ENCODE assay signal across 8 cellular contexts in the genomic region with DNA sequence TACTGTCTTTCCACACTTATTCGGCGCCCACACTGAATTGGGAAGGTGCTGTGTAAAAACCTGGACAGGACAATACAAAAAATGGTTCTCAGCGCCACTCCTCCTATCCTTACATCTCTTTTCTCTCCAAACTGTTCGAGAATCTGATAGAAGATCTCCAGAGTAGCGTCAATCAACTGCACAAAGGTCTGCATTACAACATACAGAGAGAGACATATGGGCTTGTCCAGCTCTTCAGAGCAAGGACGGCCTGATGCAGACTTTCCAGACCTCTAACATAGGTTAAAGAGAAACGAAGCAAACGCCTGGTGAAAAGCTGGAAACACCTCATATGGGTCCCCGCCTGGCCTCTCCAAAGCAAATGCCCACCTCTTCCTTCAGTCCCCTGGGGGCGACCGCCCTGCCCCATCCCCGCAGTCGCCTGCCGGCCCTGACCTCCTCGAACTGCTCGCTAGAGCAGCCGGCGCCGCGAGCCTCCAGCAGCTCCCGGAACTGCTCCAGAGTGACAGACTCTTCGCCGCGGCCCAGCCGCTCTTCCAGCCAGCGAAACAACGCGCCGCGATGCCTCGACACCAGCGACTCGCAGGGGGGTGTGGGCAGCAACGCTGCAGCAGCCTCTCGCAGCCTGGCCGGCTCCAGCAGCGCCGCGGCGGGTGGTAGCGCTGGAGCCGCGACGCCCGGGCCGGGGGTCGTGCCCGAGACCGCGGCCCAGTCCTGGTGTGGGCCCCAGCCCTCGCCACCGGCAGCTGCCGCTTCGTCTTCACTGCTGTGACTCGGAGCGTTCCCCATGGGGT. TPM values are rescaled to one million over a fixed set of nuclear protein-coding genes. Genes with fewer than 3 reads are reported as not detected.
DNase-seq lines count a peak whose midpoint lies in the region; ATAC-seq lines count a peak whose summit lies in the region.

No MANE protein-coding gene starts in this region.

- H3K4me1 ChIP-seq in duodenal mucosa (ENCODE audit: control insufficient read depth in 1 of 2, insufficient read depth in 2 of 2, low read length in 2 of 2) (peaks cover 49 to 51% of the 10 kb centered on the region in 2 donors), mesodermal cell (ENCODE audit: control insufficient read depth, insufficient read depth, low read length, poor library complexity, severe bottlenecking) (peaks cover 5% of the 10 kb centered on the region)

- H3K27me3 ChIP-seq in duodenal mucosa (ENCODE audit: control insufficient read depth in 1 of 2, insufficient read depth in 2 of 2, low read length in 2 of 2): no peaks in the 10 kb centered on the region

- WGBS in mesodermal cell (ENCODE audit: insufficient coverage in 2 of 2), 2 experiments: 5 to 6% methylated on average over 54 to 56 of the region's 56 CpGs

- H3K9me3 ChIP-seq in duodenal mucosa (ENCODE audit: control insufficient read depth in 1 of 2, low read length in 2 of 2) (no peaks in the 10 kb centered on the region), mesodermal cell (ENCODE audit: control insufficient read depth, low read length) (no peaks in the 10 kb centered on the region)

- no peaks in the 10 kb centered on the region for H3K9me3 Mint-ChIP-seq in stimulated activated naive CD8-positive, alpha-beta T cell treated with anti-CD3 and anti-CD28 coated beads, Interleukin-15, Interleukin-2, amounts not matched to agents 100 ng/mL and 50 ng/mL, for 24 hours

- H3K4me3 ChIP-seq in duodenal mucosa (ENCODE audit: low read depth in 1 of 2, low read length in 2 of 2) (peak overlapping the region; percentile 91 to 97), mesodermal cell (ENCODE audit: extremely low read depth, insufficient read depth, low read length, poor library complexity, severe bottlenecking) (peak overlapping the region; percentile 99)

- H3K27ac ChIP-seq in duodenal mucosa (ENCODE audit: low read depth, low read length) (peak overlapping the region; percentile 82), mesodermal cell (ENCODE audit: low read depth, low read length, severe bottlenecking) (peak overlapping the region; percentile 99)

- peak; percentile 19 for ATAC-seq in HG03139 (IDR thresholded peaks at IDR 0.05; ENCODE audit: unreplicated experiment)

- H3K4me3 Mint-ChIP-seq in stimulated activated naive CD8-positive, alpha-beta T cell treated with anti-CD3 and anti-CD28 coated beads, Interleukin-15, Interleukin-2, amounts not matched to agents 100 ng/mL and 50 ng/mL, for 24 hours: peak overlapping the region; percentile 96

- peak; percentile 80 for DNase-seq in activated effector memory CD4-positive, alpha-beta T cell treated with anti-CD3 and anti-CD28 coated beads, Interleukin-2, amount 50 U/mL, for 16 hours
- DNase-seq in activated effector memory CD4-positive, alpha-beta T cell treated with Interleukin-2 at 50 U/mL for 16 hours: no peak
- peak; percentile 53 for DNase-seq in UCSD-AML1 (lab: John Stamatoyannopoulos, UW; ENCODE audit: unreplicated experiment)
- DNase-seq in medulla oblongata (ENCODE audit: extremely low spot score): no peak

- peaks cover 0 to 3% of the 10 kb centered on the region in 2 donors for H3K36me3 ChIP-seq in duodenal mucosa (ENCODE audit: control insufficient read depth in 1 of 2, insufficient read depth in 2 of 2, low read length in 2 of 2)
- no peaks in the 10 kb centered on the region for H3K36me3 ChIP-seq in mesodermal cell (ENCODE audit: control insufficient read depth, insufficient read depth, low read length)

- H3K27me3 Mint-ChIP-seq in stimulated activated naive CD8-positive, alpha-beta T cell treated with anti-CD3 and anti-CD28 coated beads, Interleukin-15, Interleukin-2, amounts not matched to agents 100 ng/mL and 50 ng/mL, for 24 hours: no peaks in the 10 kb centered on the region

- peak overlapping the region; percentile 75 to 90 for H3K9ac ChIP-seq in duodenal mucosa (ENCODE audit: low read depth in 1 of 2, low read length in 2 of 2)

- peaks cover 52% of the 10 kb centered on the region for H3K4me1 Mint-ChIP-seq in stimulated activated naive CD8-positive, alpha-beta T cell treated with anti-CD3 and anti-CD28 coated beads, Interleukin-15, Interleukin-2, amounts not matched to agents 100 ng/mL and 50 ng/mL, for 24 hours (ENCODE audit: low read depth)

- peak overlapping the region; percentile 58 for H3K27ac Mint-ChIP-seq in stimulated activated naive CD8-positive, alpha-beta T cell treated with anti-CD3 and anti-CD28 coated beads, Interleukin-15, Interleukin-2, amounts not matched to agents 100 ng/mL and 50 ng/mL, for 24 hours

- peaks cover 10% of the 10 kb centered on the region for H3K36me3 Mint-ChIP-seq in stimulated activated naive CD8-positive, alpha-beta T cell treated with anti-CD3 and anti-CD28 coated beads, Interleukin-15, Interleukin-2, amounts not matched to agents 100 ng/mL and 50 ng/mL, for 24 hours (ENCODE audit: low read depth)

RNA-seq across cellular contexts. Expression of gene ZZEF1, which starts 0.5 kb away (rescaled TPM):
- 15.8 TPM for polyA plus RNA-seq in mesodermal cell (2013, experiment 1 of 2)
- polyA plus RNA-seq in mesodermal cell (2013, experiment 2 of 2): 12.4 TPM

RNA-seq across cellular contexts. Expression of gene CYB5D2, which starts 0.7 kb away (rescaled TPM):
- 13.6 TPM for polyA plus RNA-seq in mesodermal cell (2013, experiment 1 of 2)
- polyA plus RNA-seq in mesodermal cell (2013, experiment 2 of 2): 14.9 TPM

Comparison
In these comparisons a context has a peak if more than half of its experiments do, and no peak if none do; other contexts are left out.
1. DNase-seq: peak in activated effector memory CD4-positive, alpha-beta T cell treated with anti-CD3 and anti-CD28 coated beads, Interleukin-2, amount 50 U/mL, for 16 hours (single experiment) and UCSD-AML1 (single experiment); none in activated effector memory CD4-positive, alpha-beta T cell treated with Interleukin-2 at 50 U/mL for 16 hours (single experiment) and medulla oblongata (single experiment).